ENCODE assay signal across 10 cellular contexts in genomic region chr2:317501-318424, GRCh38. TPM values are rescaled to one million over a fixed set of nuclear protein-coding genes. Genes with fewer than 3 reads are reported as not detected.
DNase-seq lines count a peak whose midpoint lies in the region; ATAC-seq, FAIRE-seq and TF ChIP-seq lines count a peak whose summit lies in the region.
"Had no signal": no experiment of that assay in that cellular context is flagged by ENCODE, and none has a peak within 500 bp of the region (broad histone marks: within the 10 kb centered on the region; RNA-seq: fewer than 3 reads in every experiment).

No MANE protein-coding gene starts in this region.

- peak overlapping the region; percentile 19 to 85 for H3K4me3 Mint-ChIP-seq in effector memory CD8-positive, alpha-beta T cell

- no peak for FAIRE-seq in GM12891 (lab: Jason Lieb, UNC)
- FAIRE-seq: A549, TTC549 had no signal

- no peak for DNase-seq in activated CD4-positive, CD25-positive, alpha-beta regulatory T cell (lab: John Stamatoyannopoulos, UW)
- DNase-seq in RKO (ENCODE audit: low spot score) (peak; percentile 72), GM12891 (ENCODE audit: insufficient read length, low spot score) (no peak)
- DNase-seq in effector memory CD8-positive, alpha-beta T cell = peak in 1 of 3 experiments; percentile 24
- DNase-seq in stimulated activated CD4-positive, alpha-beta T cell treated with anti-CD3 and anti-CD28 coated beads, Interleukin-4, amount 100 ng/mL, for 24 hours = peak; percentile 46

- peak overlapping the region in 1 of 2 donors; percentile 91 for H3K27ac Mint-ChIP-seq in effector memory CD8-positive, alpha-beta T cell

- ATAC-seq in activated CD4-positive, CD25-positive, alpha-beta regulatory T cell treated with anti-CD3 and anti-CD28 coated beads, Interleukin-2, amount 50 U/mL, for 24 hours = peak; percentile 49 to 70
- ATAC-seq in effector memory CD8-positive, alpha-beta T cell (replicated peaks) = peak; percentile 35
- ATAC-seq in HG02763 (IDR thresholded peaks at IDR 0.05; ENCODE audit: unreplicated experiment) (no peak), GM21576 (IDR thresholded peaks at IDR 0.05; ENCODE audit: unreplicated experiment) (no peak)
- ATAC-seq: A549 had no signal

- H3K27me3 Mint-ChIP-seq in effector memory CD8-positive, alpha-beta T cell = peaks cover 4 to 26% of the 10 kb centered on the region in 2 donors

- no peaks in the 10 kb centered on the region for H3K36me3 Mint-ChIP-seq in effector memory CD8-positive, alpha-beta T cell (ENCODE audit: insufficient read depth)

- peaks cover 0 to 9% of the 10 kb centered on the region in 2 donors for H3K9me3 Mint-ChIP-seq in effector memory CD8-positive, alpha-beta T cell

- H3K4me1 Mint-ChIP-seq in effector memory CD8-positive, alpha-beta T cell (ENCODE audit: low read depth in 2 of 2) = peaks cover 20 to 26% of the 10 kb centered on the region in 2 donors

- no peak for TF ChIP-seq POLR2A in GM12891 (IDR thresholded peaks at IDR 0.05; ENCODE audit: low read depth, low read length)

TF ChIP-seq in GM12891, 5 proteins besides CTCF, POLR2A, EP300 and RAD21:
- TF ChIP-seq TAF1 (IDR thresholded peaks at IDR 0.05; ENCODE audit: low read depth, low read length) (no peak), PAX5 (IDR thresholded peaks at IDR 0.05; ENCODE audit: insufficient read depth, low read length, severe bottlenecking) (no peak), POU2F2 (IDR thresholded peaks at IDR 0.05; ENCODE audit: low read depth, low read length) (no peak), SPI1 (IDR thresholded peaks at IDR 0.05; ENCODE audit: low read depth, low read length) (no peak), POLR2AphosphoS5 (IDR thresholded peaks at IDR 0.05; ENCODE audit: low read depth, low read length) (no peak)

RNA-seq across cellular contexts. Expression of gene ALKAL2, which starts 29.9 kb away (rescaled TPM):
- polyA plus RNA-seq in GM12891 (2012; ENCODE audit: low read depth, missing spikeins) = 0.17 TPM
- polyA plus RNA-seq: A549 had no signal

RNA-seq across cellular contexts. Expression of gene ACP1, which starts 53.0 kb away (rescaled TPM):
- polyA plus RNA-seq in GM12891 (2012; ENCODE audit: low read depth, missing spikeins) = 109 TPM

RNA-seq across cellular contexts. Expression of gene SH3YL1, which starts 53.9 kb away (rescaled TPM):
- polyA plus RNA-seq in GM12891 (2012; ENCODE audit: low read depth, missing spikeins) = 12.4 TPM

Comparison
In these comparisons a context has a peak if more than half of its experiments do, and no peak if none do; other contexts are left out.
1. ATAC-seq: peak in activated CD4-positive, CD25-positive, alpha-beta regulatory T cell treated with anti-CD3 and anti-CD28 coated beads, Interleukin-2, amount 50 U/mL, for 24 hours (2 of 2) and effector memory CD8-positive, alpha-beta T cell (single experiment); none in HG02763 (single experiment) and GM21576 (single experiment).
2. DNase-seq: peak in RKO (single experiment) and stimulated activated CD4-positive, alpha-beta T cell treated with anti-CD3 and anti-CD28 coated beads, Interleukin-4, amount 100 ng/mL, for 24 hours (single experiment); none in activated CD4-positive, CD25-positive, alpha-beta regulatory T cell (0 of 4) and GM12891 (single experiment).